1 cellular context compared by ENCODE assay signal in the genomic region with DNA sequence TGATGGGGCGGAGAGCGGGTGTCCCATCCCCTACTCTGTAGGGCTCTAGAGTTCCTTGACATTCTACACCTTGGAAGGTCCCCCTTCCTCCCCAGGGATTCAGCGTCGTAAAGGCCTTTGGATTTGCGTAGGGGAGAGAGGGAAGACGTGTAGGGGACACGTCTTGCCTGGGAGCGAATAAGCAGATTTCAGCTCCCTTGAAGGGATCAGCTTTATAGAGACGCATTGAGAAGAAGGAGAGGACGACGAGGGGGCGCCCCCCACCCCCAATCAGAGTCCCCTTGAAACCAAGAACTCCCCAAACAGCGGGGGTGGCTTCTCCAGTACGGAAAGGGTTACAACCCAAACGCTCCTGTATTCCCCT.
TF ChIP-seq lines count a peak whose summit lies in the region.

No MANE protein-coding gene starts in this region.

TF ChIP-seq in GM12878, 131 proteins besides CTCF, POLR2A, EP300 and RAD21:
- TF ChIP-seq ATF7 (IDR thresholded peaks at IDR 0.05; ENCODE audit: low read depth) (no peak), TBL1XR1 (IDR thresholded peaks at IDR 0.05; ENCODE audit: low read depth, low read length) (no peak), ZNF384 (IDR thresholded peaks at IDR 0.05; ENCODE audit: borderline replicate concordance, low read depth, low read length) (no peak), RAD51 (IDR thresholded peaks at IDR 0.05) (no peak), MEF2B (IDR thresholded peaks at IDR 0.05; ENCODE audit: partially characterized antibody, poor library complexity, severe bottlenecking) (peak; percentile 41)
- TF ChIP-seq, protein P1, sequence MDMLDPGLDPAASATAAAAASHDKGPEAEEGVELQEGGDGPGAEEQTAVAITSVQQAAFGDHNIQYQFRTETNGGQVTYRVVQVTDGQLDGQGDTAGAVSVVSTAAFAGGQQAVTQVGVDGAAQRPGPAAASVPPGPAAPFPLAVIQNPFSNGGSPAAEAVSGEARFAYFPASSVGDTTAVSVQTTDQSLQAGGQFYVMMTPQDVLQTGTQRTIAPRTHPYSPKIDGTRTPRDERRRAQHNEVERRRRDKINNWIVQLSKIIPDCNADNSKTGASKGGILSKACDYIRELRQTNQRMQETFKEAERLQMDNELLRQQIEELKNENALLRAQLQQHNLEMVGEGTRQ (IDR thresholded peaks at IDR 0.05; ENCODE audit: borderline replicate concordance, low read depth, low read length): no peak
